In genomic region chr16:4936991-4937781, GRCh38 we compare ENCODE assay signal across 1 cellular context.
TF ChIP-seq lines count a peak whose summit lies in the region.

TSS of gene PPL (minus strand) at chr16:4937148. CDS start at chr16:4937045, 103 bp downstream.

TF ChIP-seq in HepG2, 621 proteins besides CTCF, POLR2A, EP300 and RAD21 (continued from another document and continues in another):
- TF ChIP-seq THAP7 (CRISPR knock-in tag; IDR thresholded peaks at IDR 0.05), result peak; percentile 67; the same call in 1 of the 2 replicates
- peak; percentile 70; the same call in 1 of the 2 replicates for TF ChIP-seq TFDP2 (CRISPR knock-in tag; IDR thresholded peaks at IDR 0.05)
- TF ChIP-seq TERF1 (CRISPR knock-in tag; IDR thresholded peaks at IDR 0.05), result peak; percentile 73; the same call in 1 of the 2 replicates
- no peak; the same call in 1 of the 2 replicates for TF ChIP-seq CREBL2 (CRISPR knock-in tag; IDR thresholded peaks at IDR 0.05; ENCODE audit: borderline replicate concordance)
- no peak for TF ChIP-seq HDAC6 (IDR thresholded peaks at IDR 0.05; ENCODE audit: low read depth, low read length)
- TF ChIP-seq KDM1A (CRISPR knock-in tag; IDR thresholded peaks at IDR 0.05), result no peak
- TF ChIP-seq ZMAT3 (CRISPR knock-in tag; conservative IDR thresholded peaks at IDR 0.05), result 0 out of 2 replicates have a peak, but pooled peaks have one; percentile 61
- TF ChIP-seq FOXA3 (CRISPR knock-in tag; IDR thresholded peaks at IDR 0.05), result peak; percentile 53
- TF ChIP-seq PATZ1 (CRISPR knock-in tag; IDR thresholded peaks at IDR 0.05), result peak; percentile 97
- 0 out of 2 replicates have a peak, but pooled peaks have one; percentile 31 for TF ChIP-seq ZNF235 (CRISPR knock-in tag; IDR thresholded peaks at IDR 0.05; ENCODE audit: borderline replicate concordance)
- TF ChIP-seq ZNF660 (CRISPR knock-in tag; IDR thresholded peaks at IDR 0.05; ENCODE audit: borderline replicate concordance, low read depth), result no peak
- peak; percentile 59; the same call in 1 of the 2 replicates for TF ChIP-seq TAF1 (CRISPR knock-in tag; IDR thresholded peaks at IDR 0.05)
- TF ChIP-seq ZNF446 (CRISPR knock-in tag; IDR thresholded peaks at IDR 0.05), result peak; percentile 73
- TF ChIP-seq ZIK1 (CRISPR knock-in tag; IDR thresholded peaks at IDR 0.05; ENCODE audit: borderline replicate concordance, low read depth), result no peak
- no peak for TF ChIP-seq AGO1 (IDR thresholded peaks at IDR 0.05; ENCODE audit: low read depth, low read length, poor library complexity, severe bottlenecking)
- peak; percentile 93 for TF ChIP-seq SPEN (CRISPR knock-in tag; IDR thresholded peaks at IDR 0.05; ENCODE audit: low read depth)
- TF ChIP-seq HOXD1 (CRISPR knock-in tag; IDR thresholded peaks at IDR 0.05), result no peak
- 0 out of 2 replicates have a peak, but pooled peaks have one; percentile 14 for TF ChIP-seq ZNF775 (CRISPR knock-in tag; IDR thresholded peaks at IDR 0.05; ENCODE audit: borderline replicate concordance)
- TF ChIP-seq ZNF552 (CRISPR knock-in tag; IDR thresholded peaks at IDR 0.05; ENCODE audit: borderline replicate concordance), result no peak
- no peak for TF ChIP-seq TRAFD1 (CRISPR knock-in tag; IDR thresholded peaks at IDR 0.05; ENCODE audit: borderline replicate concordance)
- no peak for TF ChIP-seq ZFP36L2 (CRISPR knock-in tag; IDR thresholded peaks at IDR 0.05)
- no peak for TF ChIP-seq TRIM22 (IDR thresholded peaks at IDR 0.05)
- TF ChIP-seq TCF12 (IDR thresholded peaks at IDR 0.05), result no peak
- TF ChIP-seq TCF12 (CRISPR knock-in tag; IDR thresholded peaks at IDR 0.05), result no peak
- no peak for TF ChIP-seq KLF6 (CRISPR knock-in tag; IDR thresholded peaks at IDR 0.05)
- TF ChIP-seq CHD4 (IDR thresholded peaks at IDR 0.05; ENCODE audit: borderline replicate concordance, low read length), result 0 out of 2 replicates have a peak, but pooled peaks have one; percentile 49
- TF ChIP-seq YY1 (IDR thresholded peaks at IDR 0.05; ENCODE audit: insufficient read depth, insufficient replicate concordance, low read depth, low read length), result peak; percentile 45
- TF ChIP-seq ZNF800 (CRISPR knock-in tag; IDR thresholded peaks at IDR 0.05), result peak; percentile 49
- TF ChIP-seq NFATC3 (CRISPR knock-in tag; IDR thresholded peaks at IDR 0.05), result no peak
- no peak for TF ChIP-seq LCORL (IDR thresholded peaks at IDR 0.05)
- TF ChIP-seq LCORL (CRISPR knock-in tag; IDR thresholded peaks at IDR 0.05), result peak; percentile 73
- TF ChIP-seq ZBTB26 (CRISPR knock-in tag; IDR thresholded peaks at IDR 0.05; ENCODE audit: borderline replicate concordance), result no peak; the same call in 1 of the 2 replicates
- no peak for TF ChIP-seq HNRNPH1 (optimal IDR thresholded peaks at IDR 0.05; ENCODE audit: low read depth, low read length)
- peak; percentile 59 for TF ChIP-seq POLR2AphosphoS5 (IDR thresholded peaks at IDR 0.05; ENCODE audit: low read depth, low read length)
- TF ChIP-seq ZNF224 (CRISPR knock-in tag; IDR thresholded peaks at IDR 0.05), result peak; percentile 61; the same call in 1 of the 2 replicates
- TF ChIP-seq YEATS2 (CRISPR knock-in tag; IDR thresholded peaks at IDR 0.05; ENCODE audit: borderline replicate concordance), result peak; percentile 60; the same call in 1 of the 2 replicates
- no peak for TF ChIP-seq KDM5A (IDR thresholded peaks at IDR 0.05; ENCODE audit: borderline replicate concordance, low read length)
- peak; percentile 87 for TF ChIP-seq IKZF5 (CRISPR knock-in tag; IDR thresholded peaks at IDR 0.05)
- no peak for TF ChIP-seq KAT2B (IDR thresholded peaks at IDR 0.05; ENCODE audit: borderline replicate concordance, low read depth, low read length)
- no peak for TF ChIP-seq SIX4 (CRISPR knock-in tag; IDR thresholded peaks at IDR 0.05)
- TF ChIP-seq PHF5A (CRISPR knock-in tag; IDR thresholded peaks at IDR 0.05; ENCODE audit: low read depth, unreplicated experiment), result peak; percentile 56
- peak; percentile 28; the same call in 1 of the 2 replicates for TF ChIP-seq ATF7-NPFF (CRISPR knock-in tag; IDR thresholded peaks at IDR 0.05; ENCODE audit: low read depth)
- no peak for TF ChIP-seq FUBP1 (CRISPR knock-in tag; IDR thresholded peaks at IDR 0.05; ENCODE audit: borderline replicate concordance)
- peak; percentile 58; the same call in 1 of the 3 replicates for TF ChIP-seq MXI1 (IDR thresholded peaks at IDR 0.05; ENCODE audit: borderline replicate concordance, low read depth, low read length)
- peak; percentile 60 for TF ChIP-seq ZFP91 (CRISPR knock-in tag; IDR thresholded peaks at IDR 0.05; ENCODE audit: borderline replicate concordance)
